In genomic region chr1:226062558-226063361, GRCh38 we compare ENCODE assay signal across 8 cellular contexts. TPM values are rescaled to one million over a fixed set of nuclear protein-coding genes. Genes with fewer than 3 reads are reported as not detected.
DNase-seq lines count a peak whose midpoint lies in the region; ATAC-seq and TF ChIP-seq lines count a peak whose summit lies in the region.

Gene H3-3A (plus strand): TSS chr1:226062716. CDS start chr1:226064352, 1,636 bp downstream.

- peak within 1 kb of the TSS; percentile 98 to 100 (median 100) for H3K4me3 Mint-ChIP-seq in CD4-positive, CD25-positive, alpha-beta regulatory T cell
- H3K4me3 Mint-ChIP-seq in activated CD4-positive, alpha-beta memory T cell treated with anti-CD3 and anti-CD28 coated beads for 36 hours: peak within 1 kb of the TSS; percentile 100

- no peaks in the 10 kb centered on the region for H3K9me3 ChIP-seq in CD4-positive, CD25-positive, alpha-beta regulatory T cell (ENCODE audit: control insufficient read depth in 2 of 2, low read length in 2 of 2)

- peaks cover 21% of the 10 kb centered on the region for H3K36me3 ChIP-seq in CD4-positive, CD25-positive, alpha-beta regulatory T cell (ENCODE audit: control insufficient read depth, insufficient read depth, low read length)

- peak within 1 kb of the TSS; percentile 98 to 100 (median 99) for H3K27ac Mint-ChIP-seq in CD4-positive, CD25-positive, alpha-beta regulatory T cell
- peak within 1 kb of the TSS; percentile 99 for H3K27ac Mint-ChIP-seq in activated CD4-positive, alpha-beta memory T cell treated with anti-CD3 and anti-CD28 coated beads for 36 hours

- peaks cover 45% of the 10 kb centered on the region for H3K4me1 ChIP-seq in CD4-positive, CD25-positive, alpha-beta regulatory T cell (ENCODE audit: control insufficient read depth, insufficient read depth, low read length, poor library complexity, severe bottlenecking)

- WGBS in lower leg skin, 2 donors: 1 to 2% methylated on average over 28 to 41 of the region's 81 CpGs

- peak; percentile 83 to 85 for ATAC-seq in CD4-positive, CD25-positive, alpha-beta regulatory T cell (ENCODE audit: low read depth in 2 of 2)
- ATAC-seq in GM19452 (IDR thresholded peaks at IDR 0.05; ENCODE audit: unreplicated experiment): peak; percentile 75

- peak; percentile 96 to 98 (median 97) for DNase-seq in CD4-positive, CD25-positive, alpha-beta regulatory T cell
- DNase-seq in HK-2 (ENCODE audit: unreplicated experiment) (peak; percentile 100), NCI-H82 treated with DMSO at 0.1 percent for 48 hours (lab: John Stamatoyannopoulos, UW; ENCODE audit: unreplicated experiment) (peak; percentile 92), dermis microvascular lymphatic vessel endothelial cell (ENCODE audit: low read depth in 2 of 2) (peak; percentile 70 to 96), lower leg skin (ENCODE audit: low spot score in 2 of 2) (peak; percentile 98 to 100)
- DNase-seq in activated CD4-positive, alpha-beta memory T cell treated with anti-CD3 and anti-CD28 coated beads for 36 hours: peak; percentile 98
- peak; percentile 99 for DNase-seq in stimulated activated CD4-positive, alpha-beta T cell treated with anti-CD3 and anti-CD28 coated beads, Interleukin-4, amount 100 ng/mL, for 48 hours (ENCODE audit: low read depth in 2 of 2)

- peak within 1 kb of the TSS; percentile 97 for H3K27ac ChIP-seq in CD4-positive, CD25-positive, alpha-beta regulatory T cell (ENCODE audit: insufficient read depth, low read length, poor library complexity, severe bottlenecking)

- intact Hi-C loops in activated CD4-positive, alpha-beta memory T cell treated with anti-CD3 and anti-CD28 coated beads for 36 hours (cut with micrococcal nuclease): loop anchor here (1.0 to 10.0 kb wide), 8 partner anchors 48 to 635 kb away; partner anchors contain the start of genes LBR, PYCR2 and SDE2
- intact Hi-C loops in lower leg skin (cut with DNase I; ENCODE audit: low total_unique reads): no loop called here

- H3K4me1 Mint-ChIP-seq in CD4-positive, CD25-positive, alpha-beta regulatory T cell: peaks cover 19 to 52% (median 42%) of the 10 kb centered on the region in 4 donors
- peaks cover 42% of the 10 kb centered on the region for H3K4me1 Mint-ChIP-seq in activated CD4-positive, alpha-beta memory T cell treated with anti-CD3 and anti-CD28 coated beads for 36 hours (ENCODE audit: low read depth)

- TF ChIP-seq CTCF in lower leg skin (IDR thresholded peaks at IDR 0.05): no peak

- peak in 1 of 2 donors; percentile 96 for TF ChIP-seq POLR2A in lower leg skin (IDR thresholded peaks at IDR 0.05)

- H3K4me3 ChIP-seq in CD4-positive, CD25-positive, alpha-beta regulatory T cell (ENCODE audit: low read depth, low read length): peak within 1 kb of the TSS; percentile 100
- peak within 1 kb of the TSS; percentile 88 for H3K4me3 ChIP-seq in lower leg skin (ENCODE audit: low read depth, poor library complexity, severe bottlenecking)

- no peaks in the 10 kb centered on the region for H3K27me3 ChIP-seq in CD4-positive, CD25-positive, alpha-beta regulatory T cell (ENCODE audit: control insufficient read depth, insufficient read depth, low read length)

- no peaks in the 10 kb centered on the region for H3K9me3 Mint-ChIP-seq in CD4-positive, CD25-positive, alpha-beta regulatory T cell
- H3K9me3 Mint-ChIP-seq in activated CD4-positive, alpha-beta memory T cell treated with anti-CD3 and anti-CD28 coated beads for 36 hours: no peaks in the 10 kb centered on the region

- CTCF ChIA-PET in activated CD4-positive, alpha-beta memory T cell treated with anti-CD3 and anti-CD28 coated beads for 36 hours (lab: Charles Lee): interaction anchor here (0.6 to 1.8 kb wide), 11 partner anchors 13 to 344 kb away, joined by 3 to 6 read pairs (median 4); partner anchors contain the start of genes SDE2 and SRP9

- peaks cover 37% of the 10 kb centered on the region for H3K36me3 Mint-ChIP-seq in CD4-positive, CD25-positive, alpha-beta regulatory T cell
- peaks cover 44% of the 10 kb centered on the region for H3K36me3 Mint-ChIP-seq in activated CD4-positive, alpha-beta memory T cell treated with anti-CD3 and anti-CD28 coated beads for 36 hours

- POLR2A ChIA-PET in activated CD4-positive, alpha-beta memory T cell treated with anti-CD3 and anti-CD28 coated beads for 36 hours (lab: Charles Lee): interaction anchor here (0.8 to 3.4 kb wide), 24 partner anchors 12 to 608 kb away, joined by 3 to 45 read pairs (median 5); partner anchors contain the start of genes LIN9, SDE2 and SRP9

- peaks cover 5% of the 10 kb centered on the region for H3K27me3 Mint-ChIP-seq in CD4-positive, CD25-positive, alpha-beta regulatory T cell
- H3K27me3 Mint-ChIP-seq in activated CD4-positive, alpha-beta memory T cell treated with anti-CD3 and anti-CD28 coated beads for 36 hours: no peaks in the 10 kb centered on the region

RNA-seq across cellular contexts. Expression of gene H3-3A, which starts in this region (rescaled TPM):
- total RNA-seq in CD4-positive, CD25-positive, alpha-beta regulatory T cell: 408 TPM
- 1,000 to 10,000 TPM in 2 of 4 donors, 100 to 1,000 TPM in 2; 858 to 1,137 (median 1,025) TPM for polyA plus RNA-seq in CD4-positive, CD25-positive, alpha-beta regulatory T cell
- total RNA-seq in activated CD4-positive, alpha-beta memory T cell treated with anti-CD3 and anti-CD28 coated beads for 36 hours: 100 to 1,000 TPM; 317 to 320 TPM
- total RNA-seq in dermis microvascular lymphatic vessel endothelial cell (183 and 315 TPM in 2 replicates), lower leg skin (100 to 1,000 TPM; 304 to 569 (median 410) TPM)

Comparison
In these comparisons a context has a peak if more than half of its experiments do, and no peak if none do; other contexts are left out.
1. Peak in every context shown above with its lines: DNase-seq, ATAC-seq, H3K4me3 ChIP-seq and H3K27ac ChIP-seq.